In genomic region chr6:107736713-107737396, GRCh38 we compare ENCODE assay signal across 15 cellular contexts.
A peak's percentile ranks its signal among the peaks of the same experiment; 100 is the strongest.
DNase-seq lines count a peak whose midpoint lies in the region; ATAC-seq and TF ChIP-seq lines count a peak whose summit lies in the region.
"Had no signal": no experiment of that assay in that cellular context is flagged by ENCODE, and none has a peak within 500 bp of the region (broad histone marks: within the 10 kb centered on the region; RNA-seq: fewer than 3 reads in every experiment).

No MANE protein-coding gene starts in this region.

- intact Hi-C loops in activated naive CD4-positive, alpha-beta T cell treated with anti-CD3 and anti-CD28 coated beads for 36 hours (cut with micrococcal nuclease) = loop anchor here (2.0 kb wide), 2 partner anchors 20 to 48 kb away; no protein-coding TSS in a partner anchor
- intact Hi-C loops in activated CD4-positive, alpha-beta memory T cell treated with anti-CD3 and anti-CD28 coated beads for 36 hours (cut with micrococcal nuclease) = loop anchor here (1.0 to 10.0 kb wide), 2 partner anchors 11 to 528 kb away; partner anchors contain the start of gene SNX3
- intact Hi-C loops in transverse colon (cut with DNase I; ENCODE audit: low total_unique reads) = no loop called here
- intact Hi-C loops in Right ventricle myocardium superior (cut with DNase I) = no loop called here

- no peaks in the 10 kb centered on the region for H3K79me2 ChIP-seq in smooth muscle cell (ENCODE audit: low read depth)

- CTCF ChIA-PET in activated naive CD4-positive, alpha-beta T cell treated with anti-CD3 and anti-CD28 coated beads for 36 hours (lab: Charles Lee) = interaction anchor here (0.9 to 4.0 kb wide), 5 partner anchors 7 to 111 kb away, joined by 3 to 28 read pairs (median 5); no protein-coding TSS in a partner anchor
- CTCF ChIA-PET in activated CD4-positive, alpha-beta memory T cell treated with anti-CD3 and anti-CD28 coated beads for 36 hours (lab: Charles Lee) = interaction anchor here (2.2 to 2.6 kb wide), 3 partner anchors 10 to 130 kb away, joined by 7 to 13 read pairs (median 10); no protein-coding TSS in a partner anchor

- no peak overlapping the region for H3K4me2 ChIP-seq in smooth muscle cell

- H3K4me3 Mint-ChIP-seq in activated naive CD4-positive, alpha-beta T cell treated with anti-CD3 and anti-CD28 coated beads for 36 hours = peak overlapping the region; percentile 57
- H3K4me3 Mint-ChIP-seq in activated CD4-positive, alpha-beta memory T cell treated with anti-CD3 and anti-CD28 coated beads for 36 hours = peak overlapping the region; percentile 38

- H3K36me3 ChIP-seq in transverse colon = no peaks in the 10 kb centered on the region
- H3K36me3 ChIP-seq in smooth muscle cell (ENCODE audit: low read depth) = no peaks in the 10 kb centered on the region

- no peak for DNase-seq in activated naive CD4-positive, alpha-beta T cell treated with anti-CD3 and anti-CD28 coated beads for 36 hours
- DNase-seq in activated naive CD4-positive, alpha-beta T cell (lab: John Stamatoyannopoulos, UW) = no peak
- DNase-seq in activated CD4-positive, alpha-beta memory T cell treated with anti-CD3 and anti-CD28 coated beads for 36 hours = no peak
- DNase-seq in islet precursor cell = peak; percentile 22
- no peak for DNase-seq in transverse colon
- no peak for DNase-seq in Right ventricle myocardium superior
- DNase-seq in smooth muscle cell (lab: John Stamatoyannopoulos, UW; ENCODE audit: unreplicated experiment) = no peak
- DNase-seq: activated effector memory CD4-positive, alpha-beta T cell treated with anti-CD3 and anti-CD28 coated beads, Interleukin-2, amount 50 U/mL, for 16 hours; foreskin fibroblast; HCEC 1CT; KBM-7; mammary epithelial cell; NCI-H1417 treated with DMSO at 0.1 percent for 48 hours; NCI-H345 had no signal

- no peaks in the 10 kb centered on the region for H3K27me3 ChIP-seq in transverse colon
- peaks cover 1% of the 10 kb centered on the region for H3K27me3 ChIP-seq in smooth muscle cell (ENCODE audit: low read depth)

- TF ChIP-seq POLR2A in transverse colon (IDR thresholded peaks at IDR 0.05) = no peak

- no peaks in the 10 kb centered on the region for H3K9me3 ChIP-seq in transverse colon
- no peaks in the 10 kb centered on the region for H3K9me3 ChIP-seq in smooth muscle cell (replicated peaks; ENCODE audit: low read depth)

- H3K4me3 ChIP-seq in transverse colon = no peak overlapping the region
- no peak overlapping the region for H3K4me3 ChIP-seq in smooth muscle cell

- no peaks in the 10 kb centered on the region for H3F3A ChIP-seq in smooth muscle cell (ENCODE audit: low read depth)

- 58 to 60% methylated on average over 3 to 6 of the region's 6 CpGs for WGBS in transverse colon (ENCODE audit: low coverage in 1 of 2), 2 donors
- 51% methylated on average over 6 of the region's 6 CpGs for WGBS in smooth muscle cell (ENCODE audit: low lambda C conversion rate)

- no peak for TF ChIP-seq EP300 in transverse colon (IDR thresholded peaks at IDR 0.05; ENCODE audit: low read depth)

- peaks cover 5% of the 10 kb centered on the region for H3K36me3 Mint-ChIP-seq in activated naive CD4-positive, alpha-beta T cell treated with anti-CD3 and anti-CD28 coated beads for 36 hours (ENCODE audit: low read depth)
- H3K36me3 Mint-ChIP-seq in activated CD4-positive, alpha-beta memory T cell treated with anti-CD3 and anti-CD28 coated beads for 36 hours = no peaks in the 10 kb centered on the region

- ATAC-seq in HG02798 (IDR thresholded peaks at IDR 0.05; ENCODE audit: poor library complexity, unreplicated experiment) (no peak), Right ventricle myocardium superior (ENCODE audit: poor library complexity) (no peak)

- POLR2A ChIA-PET in activated CD4-positive, alpha-beta memory T cell treated with anti-CD3 and anti-CD28 coated beads for 36 hours (lab: Charles Lee) = no interaction called here

- no peaks in the 10 kb centered on the region for H3K9me3 Mint-ChIP-seq in activated naive CD4-positive, alpha-beta T cell treated with anti-CD3 and anti-CD28 coated beads for 36 hours
- no peaks in the 10 kb centered on the region for H3K9me3 Mint-ChIP-seq in activated CD4-positive, alpha-beta memory T cell treated with anti-CD3 and anti-CD28 coated beads for 36 hours

- no peak overlapping the region for H3K9ac ChIP-seq in smooth muscle cell (ENCODE audit: low read depth)

- H3K27ac Mint-ChIP-seq in activated naive CD4-positive, alpha-beta T cell treated with anti-CD3 and anti-CD28 coated beads for 36 hours = peak overlapping the region; percentile 33
- peak overlapping the region; percentile 30 for H3K27ac Mint-ChIP-seq in activated CD4-positive, alpha-beta memory T cell treated with anti-CD3 and anti-CD28 coated beads for 36 hours

- in situ Hi-C loops in transverse colon (cut with MboI; ENCODE audit: low pct_ligation_motif_present in 1 of 4, low pct_unique_long_range_greater_than_20kb in 1 of 4, low sequenced_read_pairs in 3 of 4) = no loop called here

- no peak overlapping the region for H2AFZ ChIP-seq in smooth muscle cell (ENCODE audit: low read depth)

- H3K27me3 Mint-ChIP-seq in activated naive CD4-positive, alpha-beta T cell treated with anti-CD3 and anti-CD28 coated beads for 36 hours (ENCODE audit: low read depth) = no peaks in the 10 kb centered on the region
- no peaks in the 10 kb centered on the region for H3K27me3 Mint-ChIP-seq in activated CD4-positive, alpha-beta memory T cell treated with anti-CD3 and anti-CD28 coated beads for 36 hours

- H3K27ac ChIP-seq in transverse colon (peak overlapping the region in 3 of 4 donors; percentile 28 to 44 (median 30)), smooth muscle cell (ENCODE audit: low read depth) (no peak overlapping the region)

- peaks cover 80% of the 10 kb centered on the region for H3K4me1 Mint-ChIP-seq in activated naive CD4-positive, alpha-beta T cell treated with anti-CD3 and anti-CD28 coated beads for 36 hours (ENCODE audit: low read depth)
- peaks cover 84% of the 10 kb centered on the region for H3K4me1 Mint-ChIP-seq in activated CD4-positive, alpha-beta memory T cell treated with anti-CD3 and anti-CD28 coated beads for 36 hours (ENCODE audit: low read depth)

- no peak for TF ChIP-seq CTCF in transverse colon (IDR thresholded peaks at IDR 0.05)
- no peak for TF ChIP-seq CTCF in smooth muscle cell (IDR thresholded peaks at IDR 0.05; ENCODE audit: borderline replicate concordance, insufficient read depth, poor library complexity, severe bottlenecking)

- H3K4me1 ChIP-seq in transverse colon (peaks cover 0 to 18% (median 3%) of the 10 kb centered on the region in 4 donors), smooth muscle cell (ENCODE audit: low read depth) (no peaks in the 10 kb centered on the region)

- H4K20me1 ChIP-seq in smooth muscle cell (ENCODE audit: low read depth) = no peaks in the 10 kb centered on the region

Comparison
In these comparisons a context has a peak if more than half of its experiments do, and no peak if none do; other contexts are left out.
1. intact Hi-C loops: an anchor here in activated naive CD4-positive, alpha-beta T cell treated with anti-CD3 and anti-CD28 coated beads for 36 hours (2.0 kb wide) and activated CD4-positive, alpha-beta memory T cell treated with anti-CD3 and anti-CD28 coated beads for 36 hours (1.0 to 10.0 kb wide); none called in transverse colon and Right ventricle myocardium superior.